ENCODE assay signal across 8 cellular contexts in the genomic region with DNA sequence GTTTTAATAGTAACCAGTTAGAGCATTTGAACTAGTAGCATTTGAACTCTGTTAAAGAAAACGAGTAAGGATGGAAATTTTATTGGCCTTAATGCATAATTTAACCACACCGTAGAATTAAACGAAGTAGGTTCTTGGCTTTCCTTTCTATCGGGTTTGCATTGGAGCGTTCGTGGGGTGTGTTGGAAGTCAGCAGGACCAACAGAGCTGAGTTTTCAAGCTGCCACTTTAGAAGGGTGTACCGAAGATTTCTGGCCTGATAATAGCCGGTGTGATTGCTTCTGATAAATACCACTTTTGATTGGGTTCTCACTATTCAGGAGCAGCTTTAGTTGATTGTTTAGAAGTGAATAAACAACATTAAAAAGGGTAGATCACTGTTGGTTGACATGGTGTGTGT. TPM values are rescaled to one million over a fixed set of nuclear protein-coding genes. Genes with fewer than 3 reads are reported as not detected.
DNase-seq lines count a peak whose midpoint lies in the region; ATAC-seq and TF ChIP-seq lines count a peak whose summit lies in the region.

No MANE protein-coding gene starts in this region.

- no peaks in the 10 kb centered on the region for H3K36me3 ChIP-seq in cardiac muscle cell

- H3K27me3 ChIP-seq in cardiac muscle cell, result no peaks in the 10 kb centered on the region

- intact Hi-C loops in Right ventricle myocardium superior (cut with DNase I), result no loop called here

- H3K9me3 ChIP-seq in cardiac muscle cell (ENCODE audit: low read depth), result no peaks in the 10 kb centered on the region

- H3K4me3 ChIP-seq in cardiac muscle cell (peak overlapping the region; percentile 77), fibroblast of the aortic adventitia (ENCODE audit: low read depth, low read length) (peak overlapping the region; percentile 92)

- ATAC-seq in Right ventricle myocardium superior (ENCODE audit: poor library complexity), result no peak
- ATAC-seq in SK-N-SH treated with all-trans-retinoic acid at 6 μM for 48 hours, result peak; percentile 33
- no peak for ATAC-seq in GM21737 (IDR thresholded peaks at IDR 0.05; ENCODE audit: unreplicated experiment)
- ATAC-seq in HG03565 (IDR thresholded peaks at IDR 0.05; ENCODE audit: unreplicated experiment), result no peak
- no peak for ATAC-seq in GM18861 (IDR thresholded peaks at IDR 0.05; ENCODE audit: unreplicated experiment)

- no peak overlapping the region for H3K27ac ChIP-seq in cardiac muscle cell

- H3K4me1 ChIP-seq in cardiac muscle cell (ENCODE audit: low read depth), result no peaks in the 10 kb centered on the region

- TF ChIP-seq CTCF in cardiac muscle cell (IDR thresholded peaks at IDR 0.05; ENCODE audit: low read depth, low read length) (no peak), fibroblast of the aortic adventitia (IDR thresholded peaks at IDR 0.05; ENCODE audit: insufficient read depth, low read length) (no peak)

- DNase-seq in cardiac muscle cell (ENCODE audit: low read depth in 1 of 2, low spot score in 1 of 2), result peak; percentile 8 to 21
- no peak for DNase-seq in Right ventricle myocardium superior
- peak; percentile 39 for DNase-seq in fibroblast of the aortic adventitia (ENCODE audit: low read depth)
- peak; percentile 52 for DNase-seq in retina

TF ChIP-seq in SK-N-SH treated with all-trans-retinoic acid at 6 μM for 48 hours, 23 proteins besides CTCF, POLR2A, EP300 and RAD21:
- TF ChIP-seq, protein P1, sequence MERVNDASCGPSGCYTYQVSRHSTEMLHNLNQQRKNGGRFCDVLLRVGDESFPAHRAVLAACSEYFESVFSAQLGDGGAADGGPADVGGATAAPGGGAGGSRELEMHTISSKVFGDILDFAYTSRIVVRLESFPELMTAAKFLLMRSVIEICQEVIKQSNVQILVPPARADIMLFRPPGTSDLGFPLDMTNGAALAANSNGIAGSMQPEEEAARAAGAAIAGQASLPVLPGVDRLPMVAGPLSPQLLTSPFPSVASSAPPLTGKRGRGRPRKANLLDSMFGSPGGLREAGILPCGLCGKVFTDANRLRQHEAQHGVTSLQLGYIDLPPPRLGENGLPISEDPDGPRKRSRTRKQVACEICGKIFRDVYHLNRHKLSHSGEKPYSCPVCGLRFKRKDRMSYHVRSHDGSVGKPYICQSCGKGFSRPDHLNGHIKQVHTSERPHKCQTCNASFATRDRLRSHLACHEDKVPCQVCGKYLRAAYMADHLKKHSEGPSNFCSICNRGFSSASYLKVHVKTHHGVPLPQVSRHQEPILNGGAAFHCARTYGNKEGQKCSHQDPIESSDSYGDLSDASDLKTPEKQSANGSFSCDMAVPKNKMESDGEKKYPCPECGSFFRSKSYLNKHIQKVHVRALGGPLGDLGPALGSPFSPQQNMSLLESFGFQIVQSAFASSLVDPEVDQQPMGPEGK (CRISPR knock-in tag; IDR thresholded peaks at IDR 0.05; ENCODE audit: borderline replicate concordance), result no peak
- no peak for TF ChIP-seq ZNF8 (CRISPR knock-in tag; IDR thresholded peaks at IDR 0.05)

RNA-seq across cellular contexts. Expression of a gene that starts 1.1 kb away (rescaled TPM):
- 7.3 and 13.9 TPM in 2 replicates for total RNA-seq in cardiac muscle cell
- 4.1 and 21.0 TPM in 2 replicates for polyA plus RNA-seq in cardiac muscle cell
- 7.0 TPM for total RNA-seq in Right ventricle myocardium superior
- total RNA-seq in fibroblast of the aortic adventitia (ENCODE audit: low replicate concordance), result 13.3 and 60.0 TPM in 2 replicates

RNA-seq across cellular contexts. Expression of a gene that starts 21.0 kb away (rescaled TPM):
- not detected in 2 replicates for total RNA-seq in cardiac muscle cell
- polyA plus RNA-seq in cardiac muscle cell, result not detected in 2 replicates
- not detected for total RNA-seq in Right ventricle myocardium superior
- 0.27 TPM in 1 of 2 replicates, not detected in the other for total RNA-seq in fibroblast of the aortic adventitia (ENCODE audit: low replicate concordance)
